ENCODE assay signal across 8 cellular contexts in genomic region chr6:29847871-29848630, GRCh38. TPM values are rescaled to one million over a fixed set of nuclear protein-coding genes. Genes with fewer than 3 reads are reported as not detected.
DNase-seq lines count a peak whose midpoint lies in the region; ATAC-seq, FAIRE-seq and TF ChIP-seq lines count a peak whose summit lies in the region.

No MANE protein-coding gene starts in this region.

- no peaks in the 10 kb centered on the region for H3K36me3 ChIP-seq in Peyer's patch
- H3K36me3 ChIP-seq in fibroblast of lung (ENCODE audit: control insufficient read depth, insufficient read depth, low read length): no peaks in the 10 kb centered on the region

- no peak overlapping the region for H3K4me2 ChIP-seq in fibroblast of lung (ENCODE audit: extremely low read depth, insufficient read depth, low read length)

- no peaks in the 10 kb centered on the region for H4K20me1 ChIP-seq in fibroblast of lung (ENCODE audit: control insufficient read depth, extremely low read depth, insufficient read depth, low read length)

- H3K27me3 ChIP-seq in Peyer's patch (peaks cover 0 to 4% of the 10 kb centered on the region in 2 donors), fibroblast of lung (ENCODE audit: control insufficient read depth, insufficient read depth, low read length) (no peaks in the 10 kb centered on the region)

- no peak overlapping the region for H3K27ac Mint-ChIP-seq in nephron

- H2AFZ ChIP-seq in fibroblast of lung (ENCODE audit: low read length): no peak overlapping the region

- H3K4me3 ChIP-seq in Peyer's patch: no peak overlapping the region
- H3K4me3 ChIP-seq in fibroblast of lung (replicated peaks in 1 of 4; ENCODE audit: control extremely low read depth in 1 of 4, insufficient read depth in 1 of 4, low read depth in 3 of 4, low read length in 4 of 4): no peak overlapping the region

- peaks cover 41% of the 10 kb centered on the region for H3K27me3 Mint-ChIP-seq in activated T-cell treated with anti-CD3 and anti-CD28 coated beads, Interleukin-2, amount 50 U/mL, for 4 hours (ENCODE audit: low read depth)
- H3K27me3 Mint-ChIP-seq in nephron (ENCODE audit: low read depth): peaks cover 54% of the 10 kb centered on the region

- H3K9me3 ChIP-seq in Peyer's patch: no peaks in the 10 kb centered on the region
- H3K9me3 ChIP-seq in fibroblast of lung (ENCODE audit: control insufficient read depth, insufficient read depth, low read depth, low read length): no peaks in the 10 kb centered on the region

- peaks cover 26% of the 10 kb centered on the region for H3K4me1 Mint-ChIP-seq in activated T-cell treated with anti-CD3 and anti-CD28 coated beads, Interleukin-2, amount 50 U/mL, for 4 hours (ENCODE audit: low read depth)
- H3K4me1 Mint-ChIP-seq in nephron: no peaks in the 10 kb centered on the region

- H3K9ac ChIP-seq in fibroblast of lung (ENCODE audit: insufficient read depth, low read length): no peak overlapping the region

- peak; percentile 63 to 97 (median 92) for TF ChIP-seq CTCF in Peyer's patch (IDR thresholded peaks at IDR 0.05)
- peak; percentile 95 to 96 for TF ChIP-seq CTCF in fibroblast of lung (conservative IDR thresholded peaks at IDR 0.05 in 1 of 2, IDR thresholded peaks at IDR 0.05 in 1 of 2; ENCODE audit: low read depth in 1 of 2, low read length in 2 of 2)
- TF ChIP-seq CTCF in nephron (IDR thresholded peaks at IDR 0.05; ENCODE audit: unreplicated experiment in 3 of 3): peak; percentile 95

- peak; percentile 74 for FAIRE-seq in HTR-8/SVneo (lab: Jason Lieb, UNC)

- H3K4me3 Mint-ChIP-seq in activated T-cell treated with anti-CD3 and anti-CD28 coated beads, Interleukin-2, amount 50 U/mL, for 4 hours: no peak overlapping the region
- no peak overlapping the region for H3K4me3 Mint-ChIP-seq in nephron

- ATAC-seq in activated T-cell treated with anti-CD3 and anti-CD28 coated beads, Interleukin-2, amount 50 U/mL, for 4 hours: peak; percentile 59 to 74
- no peak for ATAC-seq in HG02852 (IDR thresholded peaks at IDR 0.05; ENCODE audit: unreplicated experiment)

- peak in 1 of 2 donors; percentile 9 for TF ChIP-seq POLR2A in Peyer's patch (IDR thresholded peaks at IDR 0.05)

- no peaks in the 10 kb centered on the region for H3K36me3 Mint-ChIP-seq in activated T-cell treated with anti-CD3 and anti-CD28 coated beads, Interleukin-2, amount 50 U/mL, for 4 hours (ENCODE audit: insufficient read depth)
- H3K36me3 Mint-ChIP-seq in nephron (ENCODE audit: low read depth): no peaks in the 10 kb centered on the region

- H3K27ac ChIP-seq in Peyer's patch: no peak overlapping the region
- H3K27ac ChIP-seq in fibroblast of lung (ENCODE audit: insufficient read depth, low read length): no peak overlapping the region

- H3K4me1 ChIP-seq in Peyer's patch (peaks cover 0 to 7% (median 0%) of the 10 kb centered on the region in 4 donors), fibroblast of lung (ENCODE audit: control insufficient read depth, extremely low read depth, insufficient read depth, low read length) (no peaks in the 10 kb centered on the region)

- H3K9me3 Mint-ChIP-seq in activated T-cell treated with anti-CD3 and anti-CD28 coated beads, Interleukin-2, amount 50 U/mL, for 4 hours: no peaks in the 10 kb centered on the region
- no peaks in the 10 kb centered on the region for H3K9me3 Mint-ChIP-seq in nephron

- H3K79me2 ChIP-seq in fibroblast of lung (ENCODE audit: control insufficient read depth, insufficient read depth, low read length): no peaks in the 10 kb centered on the region

- DNase-seq in DMS114 treated with DMSO at 0.1 percent for 48 hours (lab: John Stamatoyannopoulos, UW; ENCODE audit: unreplicated experiment) (peak; percentile 52), HTR-8/SVneo (ENCODE audit: insufficient read length, low spot score) (peak; percentile 74), Peyer's patch (peak; percentile 77 to 94 (median 90)), fibroblast of lung (ENCODE audit: low read depth in 2 of 2) (peak; percentile 29 to 58)
- peak; percentile 88 for DNase-seq in activated T-cell treated with anti-CD3 and anti-CD28 coated beads, Interleukin-2, amount 50 U/mL, for 4 hours
- DNase-seq in stimulated activated naive CD4-positive, alpha-beta T cell (lab: John Stamatoyannopoulos, UW): peak; percentile 60 to 87 (median 78)

RNA-seq across cellular contexts. Expression of gene HLA-G, which starts 20.4 kb away (rescaled TPM):
- total RNA-seq in Peyer's patch (under 1 TPM in 1 of 4 donors, not detected in 3; 0.67 TPM), fibroblast of lung (not detected in 2 replicates)
- total RNA-seq in activated T-cell treated with anti-CD3 and anti-CD28 coated beads, Interleukin-2, amount 50 U/mL, for 4 hours: 1 to 10 TPM in 1 of 3 donors, not detected in 2; 1.1 TPM
- polyA plus RNA-seq in fibroblast of lung: 0.23 and 0.24 TPM in 2 replicates
- 0.10 TPM in 1 of 2 replicates, not detected in the other for polyA plus RNA-seq in fibroblast of lung (2012)
- not detected in 2 replicates for polyA minus RNA-seq in fibroblast of lung (ENCODE audit: low replicate concordance)
